ENCODE assay signal across 9 cellular contexts in the genomic region with DNA sequence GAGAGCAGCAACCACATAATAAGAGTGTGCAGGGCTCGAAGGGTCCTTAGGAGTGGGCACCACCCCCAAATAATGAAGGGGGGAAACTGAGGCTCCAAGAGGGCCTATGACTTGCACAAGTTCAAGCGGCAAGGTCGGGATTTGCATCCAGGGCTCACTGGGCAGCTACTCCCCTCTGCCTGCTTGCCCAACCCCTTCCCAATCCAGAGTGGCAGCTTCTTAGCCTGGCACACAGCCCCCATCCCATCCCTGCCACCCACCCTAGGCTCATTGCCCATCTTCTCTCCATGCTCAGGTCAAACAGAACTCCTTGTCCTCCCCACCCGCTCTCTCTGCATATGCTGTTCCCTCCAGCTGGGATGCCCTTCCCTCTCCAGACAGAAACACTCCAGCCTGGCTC. TPM values are rescaled to one million over a fixed set of nuclear protein-coding genes. Genes with fewer than 3 reads are reported as not detected.
"Had no signal": no experiment of that assay in that cellular context is flagged by ENCODE, and none has a peak within 500 bp of the region (broad histone marks: within the 10 kb centered on the region; RNA-seq: fewer than 3 reads in every experiment).

No MANE protein-coding gene starts in this region.

- H3K4me3 ChIP-seq: GM23338 had no signal

- H3K4me3 Mint-ChIP-seq: GM23338, H9, IgD-negative memory B cell had no signal

- H3K36me3 Mint-ChIP-seq: IgD-negative memory B cell had no signal

- H3K27ac ChIP-seq: HL-60 had no signal

- DNase-seq: H9, HCEC 1CT, KBM-7 had no signal

- H3K4me1 Mint-ChIP-seq: GM23338, H9 had no signal

- H3K27ac Mint-ChIP-seq: GM23338, H9, IgD-negative memory B cell had no signal

- ATAC-seq: GM23338, HepG2 had no signal

- H3K9me3 Mint-ChIP-seq: GM23338, H9, IgD-negative memory B cell had no signal

RNA-seq across cellular contexts. Expression of a gene that starts 2.4 kb away (rescaled TPM):
- total RNA-seq: H1, H9, HepG2, HT1080 had no signal
- polyA plus RNA-seq: GM23338, H1, HepG2, IgD-negative memory B cell had no signal

RNA-seq across cellular contexts. Expression of a gene that starts 47.3 kb away (rescaled TPM):
- polyA plus RNA-seq: IgD-negative memory B cell had no signal
